11 cellular contexts compared by ENCODE assay signal in genomic region chr9:137236936-137237421, GRCh38. TPM values are rescaled to one million over a fixed set of nuclear protein-coding genes. Genes with fewer than 3 reads are reported as not detected.
DNase-seq lines count a peak whose midpoint lies in the region; ATAC-seq, FAIRE-seq and TF ChIP-seq lines count a peak whose summit lies in the region.
"Had no signal": no experiment of that assay in that cellular context is flagged by ENCODE, and none has a peak within 500 bp of the region (broad histone marks: within the 10 kb centered on the region; RNA-seq: fewer than 3 reads in every experiment).

No MANE protein-coding gene starts in this region.

- no peaks in the 10 kb centered on the region for H3K36me3 Mint-ChIP-seq in naive thymus-derived CD8-positive, alpha-beta T cell

- H2AFZ ChIP-seq in KMS-11 (ENCODE audit: low read depth) (no peak overlapping the region), GM12878 (ENCODE audit: control insufficient read depth, low read depth, low read length) (peak overlapping the region; percentile 65)

- peaks cover 30% of the 10 kb centered on the region for H3K27me3 ChIP-seq in KMS-11 (ENCODE audit: insufficient read depth, low read depth)
- H3K27me3 ChIP-seq in GM12878 (replicated peaks in 1 of 2; ENCODE audit: control insufficient read depth in 2 of 2, insufficient read depth in 2 of 2, low read length in 1 of 2): no peaks in the 10 kb centered on the region
- H3K27me3 ChIP-seq in psoas muscle (ENCODE audit: insufficient read depth in 3 of 3, low read length in 2 of 3): peaks cover 0 to 8% (median 0%) of the 10 kb centered on the region in 3 donors

- no peaks in the 10 kb centered on the region for H3K9me3 Mint-ChIP-seq in naive thymus-derived CD8-positive, alpha-beta T cell

- H3K4me1 Mint-ChIP-seq in naive thymus-derived CD8-positive, alpha-beta T cell: peaks cover 6 to 31% (median 17%) of the 10 kb centered on the region in 4 donors

- H3K4me2 ChIP-seq in KMS-11 (peak overlapping the region; percentile 26; the same call in 1 of the 2 replicates), GM12878 (ENCODE audit: control insufficient read depth, insufficient read depth) (peak overlapping the region; percentile 94)

- H3K9ac ChIP-seq in KMS-11 (no peak overlapping the region), GM12878 (ENCODE audit: control insufficient read depth, insufficient read depth, low read length) (peak overlapping the region; percentile 44)

- WGBS in GM12878 (ENCODE audit: insufficient coverage, insufficient replicate concordance, low lambda C conversion rate, missing lambda C conversion rate): 8% methylated on average over 11 of the region's 11 CpGs
- WGBS in psoas muscle, 3 donors: 25 to 26% (median 26%) methylated on average over 11 of the region's 11 CpGs

- POLR2A ChIA-PET in GM12878 (lab: Charles Lee): interaction anchor here (0.9 to 9.2 kb wide), 9 partner anchors 14 to 166 kb away, joined by 3 to 112 read pairs (median 7); partner anchors contain the start of genes CYSRT1, NELFB, NRARP and RNF208
- POLR2A ChIA-PET in naive thymus-derived CD8-positive, alpha-beta T cell (lab: Charles Lee): interaction anchor here (0.6 to 8.9 kb wide), 17 partner anchors 9 to 383 kb away, joined by 3 to 139 read pairs (median 4); partner anchors contain the start of genes ANAPC2, DPP7, EXD3 and MAN1B1

- H3K4me1 ChIP-seq in KMS-11 (ENCODE audit: low read depth, poor library complexity, severe bottlenecking) (peaks cover 23% of the 10 kb centered on the region), GM12878 (ENCODE audit: control insufficient read depth, insufficient read depth, low read length) (peaks cover 26% of the 10 kb centered on the region), psoas muscle (peaks cover 37% of the 10 kb centered on the region)

- RAD21 ChIA-PET in GM12878 (lab: Charles Lee; ENCODE audit: unreplicated experiment): interaction anchor here (0.6 to 4.6 kb wide), 28 partner anchors 14 to 436 kb away, joined by 3 to 20 read pairs (median 4); partner anchors contain the start of genes ANAPC2, MAN1B1, NELFB and RNF208

- TF ChIP-seq EP300 in GM12878 (IDR thresholded peaks at IDR 0.05; ENCODE audit: borderline replicate concordance in 1 of 2, control insufficient read depth in 1 of 2, low read depth in 2 of 2, low read length in 2 of 2): no peak

- H3K27ac ChIP-seq in KMS-11 (no peak overlapping the region), GM12878 (ENCODE audit: control insufficient read depth, insufficient read depth) (peak overlapping the region; percentile 31; the same call in 1 of the 2 replicates), psoas muscle (peak overlapping the region; percentile 85)

- in situ Hi-C loops in GM12878 (cut with MboI): no loop called here

- no peaks in the 10 kb centered on the region for H3K9me3 ChIP-seq in GM12878 (replicated peaks; ENCODE audit: control insufficient read depth, insufficient read depth, low read length)
- no peaks in the 10 kb centered on the region for H3K9me3 ChIP-seq in psoas muscle

- DNase-seq in GF-D8 (lab: John Stamatoyannopoulos, UW) (peak; percentile 67), GM12878 (ENCODE audit: low read depth, low spot score) (no peak), psoas muscle (no peak)
- DNase-seq in naive thymus-derived CD8-positive, alpha-beta T cell: no peak

- peaks cover under 1% of the 10 kb centered on the region; the same call in 1 of the 2 replicates for H3K36me3 ChIP-seq in KMS-11 (ENCODE audit: insufficient read depth)
- H3K36me3 ChIP-seq in GM12878 (ENCODE audit: control insufficient read depth in 2 of 2, insufficient read depth in 2 of 2, low read length in 1 of 2): no peaks in the 10 kb centered on the region
- peaks cover 0 to 2% of the 10 kb centered on the region in 2 donors for H3K36me3 ChIP-seq in psoas muscle (ENCODE audit: insufficient read depth in 1 of 2, low read depth in 1 of 2)

- H3K4me3 Mint-ChIP-seq in naive thymus-derived CD8-positive, alpha-beta T cell: peak overlapping the region in 2 of 10 donors; percentile 44 to 48

- peaks cover 4% of the 10 kb centered on the region for H3K79me2 ChIP-seq in KMS-11 (ENCODE audit: insufficient read depth, low read depth)
- peaks cover 14% of the 10 kb centered on the region for H3K79me2 ChIP-seq in GM12878 (ENCODE audit: control insufficient read depth, insufficient read depth, low read length)

- intact Hi-C loops in GM12878 (cut with micrococcal nuclease; ENCODE audit: unreplicated experiment): loop anchor here (5.0 kb wide), 1 partner anchor 450 kb away; no protein-coding TSS in a partner anchor
- intact Hi-C loops in psoas muscle (cut with DNase I): no loop called here

- peaks cover 0 to 14% (median 0%) of the 10 kb centered on the region in 5 donors for H3K27me3 Mint-ChIP-seq in naive thymus-derived CD8-positive, alpha-beta T cell

- BruUV-seq in GM12878 (replicated peaks; lab: Mats Ljungman, UMichigan): no TSS peak

- CTCF ChIA-PET in GM12878 (lab: Yijun Ruan, JAX): interaction anchor here (0.6 to 5.3 kb wide), 43 partner anchors 12 to 471 kb away, joined by 3 to 52 read pairs (median 4); partner anchors contain the start of genes ANAPC2, CYSRT1, DPP7 and EXD3

- no peak for TF ChIP-seq RAD21 in GM12878 (IDR thresholded peaks at IDR 0.05; ENCODE audit: insufficient read depth, low read depth, low read length)

- SMC1A ChIA-PET in GM12878 (lab: Charles Lee; ENCODE audit: uncharacterized antibody, unreplicated experiment): interaction anchor here (0.7 to 2.4 kb wide), 10 partner anchors 12 to 176 kb away, joined by 3 to 6 read pairs (median 4); partner anchors contain the start of gene TOR4A

- H3K27ac Mint-ChIP-seq in naive thymus-derived CD8-positive, alpha-beta T cell: no peak overlapping the region

- FAIRE-seq in GM12878 (lab: Jason Lieb, UNC): no peak
- FAIRE-seq: frontal cortex, TTC549 had no signal

- TF ChIP-seq CTCF in KMS-11 (conservative IDR thresholded peaks at IDR 0.05; ENCODE audit: low read depth, low read length) (no peak), GM12878 (IDR thresholded peaks at IDR 0.05 in 2 of 3, conservative IDR thresholded peaks at IDR 0.05 in 1 of 3; ENCODE audit: control insufficient read depth in 2 of 3, extremely low read depth in 1 of 3, insufficient read depth in 1 of 3, low read depth in 3 of 3, low read length in 3 of 3) (no peak), psoas muscle (IDR thresholded peaks at IDR 0.05) (no peak)

- H4K20me1 ChIP-seq in KMS-11 (ENCODE audit: insufficient read depth) (peaks cover 2% of the 10 kb centered on the region; the same call in 1 of the 2 replicates), GM12878 (ENCODE audit: control insufficient read depth, insufficient read depth) (no peaks in the 10 kb centered on the region)

- no peak for TF ChIP-seq POLR2A in GM12878 (IDR thresholded peaks at IDR 0.05; ENCODE audit: low read depth, low read length)

- H3K4me3 ChIP-seq in KMS-11 (IDR thresholded peaks at IDR 0.05; ENCODE audit: insufficient read depth, low read depth, low read length): no peak overlapping the region
- no peak overlapping the region for H3K4me3 ChIP-seq in GM12878
- peak overlapping the region; percentile 59 for H3K4me3 ChIP-seq in psoas muscle

- no peak for ATAC-seq in GM12878
- ATAC-seq in psoas muscle: peak in 1 of 4 donors; percentile 3
- ATAC-seq in naive thymus-derived CD8-positive, alpha-beta T cell: no peak
- no peak for ATAC-seq in HG02678 (IDR thresholded peaks at IDR 0.05; ENCODE audit: unreplicated experiment)
- ATAC-seq in GM21528 (IDR thresholded peaks at IDR 0.05; ENCODE audit: low FRiP score, unreplicated experiment): no peak

RNA-seq across cellular contexts. Expression of gene TUBB4B, which starts 4.1 kb away (rescaled TPM):
- 45.3 and 50.1 TPM in 2 replicates for total RNA-seq in GM12878 (2013; cell fraction: nucleolus; rRNA removed)
- total RNA-seq in GM12878 (2014; rRNA removed) (203 and 255 TPM in 2 replicates), GM12878 (2014; rRNA removed; fragmentation: Illumina TruSeq; extraction: Trizol) (168 and 187 TPM in 2 replicates), GM12878 (2021) (348 and 365 TPM in 2 replicates), psoas muscle (100 to 1,000 TPM; 111 to 273 (median 230) TPM)
- polyA plus RNA-seq in GM12878 (2011; ENCODE audit: low read depth): 59.8 TPM
- polyA plus RNA-seq in GM12878 (2011; rRNA removed) (65.9 and 204 TPM in 2 replicates), GM12878 (2014; fragmentation: Illumina TruSeq; extraction: Trizol) (122 and 254 TPM in 2 replicates), GM12878 (2014; fragmentation: Nextera tagmentation; extraction: Ambion mirVana) (10 to 100 TPM; 23.0 to 63.2 TPM), GM12878 (2014; rRNA removed) (403 and 485 TPM in 2 replicates), GM12878 (2016; fragmentation: Nextera tagmentation; extraction: Ambion mirVana) (100 to 1,000 TPM; 521 to 532 TPM), psoas muscle (100 to 1,000 TPM; 350 to 838 (median 389) TPM)
- 277 and 441 TPM in 2 replicates for polyA plus RNA-seq in GM12878 (2011; cell fraction: cytosol; rRNA removed)
- polyA plus RNA-seq in GM12878 (2011; cell fraction: nucleus; rRNA removed): 263 and 420 TPM in 2 replicates
- polyA plus RNA-seq in GM12878 (2012): 147 and 170 TPM in 2 replicates
- polyA minus RNA-seq in GM12878 (2011; rRNA and poly(A)+ RNA removed): 156 and 212 TPM in 2 replicates
- polyA minus RNA-seq in GM12878 (2011; cell fraction: cytosol; rRNA and poly(A)+ RNA removed): 91.5 and 119 TPM in 2 replicates
- 95.1 and 128 TPM in 2 replicates for polyA minus RNA-seq in GM12878 (2011; cell fraction: nucleus; rRNA and poly(A)+ RNA removed)
- 10 to 100 TPM; 60.2 TPM for total RNA-seq in naive thymus-derived CD8-positive, alpha-beta T cell
- 10 to 100 TPM; 10.8 to 23.4 (median 22.5) TPM for polyA plus RNA-seq in naive thymus-derived CD8-positive, alpha-beta T cell

RNA-seq across cellular contexts. Expression of gene SLC34A3, which starts 6.3 kb away (rescaled TPM):
- not detected in 2 replicates for total RNA-seq in GM12878 (2013; cell fraction: nucleolus; rRNA removed)
- total RNA-seq in GM12878 (2014; rRNA removed) (not detected in 2 replicates), GM12878 (2014; rRNA removed; fragmentation: Illumina TruSeq; extraction: Trizol) (not detected in 2 replicates), GM12878 (2021) (not detected in 2 replicates), psoas muscle (not detected)
- not detected for polyA plus RNA-seq in GM12878 (2011; ENCODE audit: low read depth)
- polyA plus RNA-seq in GM12878 (2011; rRNA removed) (not detected in 2 replicates), GM12878 (2014; fragmentation: Illumina TruSeq; extraction: Trizol) (not detected in 2 replicates), GM12878 (2014; fragmentation: Nextera tagmentation; extraction: Ambion mirVana) (not detected), GM12878 (2014; rRNA removed) (not detected in 2 replicates), GM12878 (2016; fragmentation: Nextera tagmentation; extraction: Ambion mirVana) (not detected), psoas muscle (not detected)
- not detected in 2 replicates for polyA plus RNA-seq in GM12878 (2011; cell fraction: cytosol; rRNA removed)
- 0.09 TPM in 2 replicates for polyA plus RNA-seq in GM12878 (2011; cell fraction: nucleus; rRNA removed)
- polyA plus RNA-seq in GM12878 (2012): not detected in 2 replicates
- polyA minus RNA-seq in GM12878 (2011; rRNA and poly(A)+ RNA removed): not detected in 2 replicates
- not detected in 2 replicates for polyA minus RNA-seq in GM12878 (2011; cell fraction: cytosol; rRNA and poly(A)+ RNA removed)
- not detected in 2 replicates for polyA minus RNA-seq in GM12878 (2011; cell fraction: nucleus; rRNA and poly(A)+ RNA removed)
- not detected for total RNA-seq in naive thymus-derived CD8-positive, alpha-beta T cell
- not detected for polyA plus RNA-seq in naive thymus-derived CD8-positive, alpha-beta T cell
- total RNA-seq: frontal cortex, mesenteric fat pad, sciatic nerve had no signal

RNA-seq across cellular contexts. Expression of gene RNF224, which starts 9.7 kb away (rescaled TPM):
- 0.42 TPM in 1 of 2 replicates, not detected in the other for total RNA-seq in GM12878 (2013; cell fraction: nucleolus; rRNA removed)
- total RNA-seq in GM12878 (2014; rRNA removed) (not detected in 2 replicates), GM12878 (2014; rRNA removed; fragmentation: Illumina TruSeq; extraction: Trizol) (not detected in 2 replicates), GM12878 (2021) (not detected in 2 replicates), psoas muscle (not detected)
- not detected for polyA plus RNA-seq in GM12878 (2011; ENCODE audit: low read depth)
- polyA plus RNA-seq in GM12878 (2011; rRNA removed) (not detected in 2 replicates), GM12878 (2014; fragmentation: Illumina TruSeq; extraction: Trizol) (not detected in 2 replicates), GM12878 (2014; fragmentation: Nextera tagmentation; extraction: Ambion mirVana) (not detected), GM12878 (2014; rRNA removed) (not detected in 2 replicates), GM12878 (2016; fragmentation: Nextera tagmentation; extraction: Ambion mirVana) (not detected), psoas muscle (under 1 TPM in 1 of 3 donors, not detected in 2; 0.01 TPM)
- 0.03 TPM in 1 of 2 replicates, not detected in the other for polyA plus RNA-seq in GM12878 (2011; cell fraction: cytosol; rRNA removed)
- polyA plus RNA-seq in GM12878 (2011; cell fraction: nucleus; rRNA removed): 0.25 and 0.32 TPM in 2 replicates
- polyA plus RNA-seq in GM12878 (2012): 0.10 and 0.22 TPM in 2 replicates
- not detected in 2 replicates for polyA minus RNA-seq in GM12878 (2011; rRNA and poly(A)+ RNA removed)
- not detected in 2 replicates for polyA minus RNA-seq in GM12878 (2011; cell fraction: cytosol; rRNA and poly(A)+ RNA removed)
- polyA minus RNA-seq in GM12878 (2011; cell fraction: nucleus; rRNA and poly(A)+ RNA removed): 0.24 and 0.38 TPM in 2 replicates
- under 1 TPM in 1 of 2 experiments, not detected in 1; 0.21 TPM for total RNA-seq in naive thymus-derived CD8-positive, alpha-beta T cell
- polyA plus RNA-seq in naive thymus-derived CD8-positive, alpha-beta T cell: not detected
- total RNA-seq: frontal cortex, mesenteric fat pad, sciatic nerve had no signal

RNA-seq across cellular contexts. Expression of gene CYSRT1, which starts 12.0 kb away (rescaled TPM):
- 1.2 and 1.5 TPM in 2 replicates for total RNA-seq in GM12878 (2013; cell fraction: nucleolus; rRNA removed)
- 1.9 and 2.8 TPM in 2 replicates for total RNA-seq in GM12878 (2014; rRNA removed)
- 0.46 and 0.67 TPM in 2 replicates for total RNA-seq in GM12878 (2014; rRNA removed; fragmentation: Illumina TruSeq; extraction: Trizol)
- 0.97 and 1.6 TPM in 2 replicates for total RNA-seq in GM12878 (2021)
- polyA plus RNA-seq in GM12878 (2011; ENCODE audit: low read depth): not detected
- polyA plus RNA-seq in GM12878 (2011; rRNA removed): 0.58 and 0.73 TPM in 2 replicates
- polyA plus RNA-seq in GM12878 (2011; cell fraction: cytosol; rRNA removed): 1.3 and 3.0 TPM in 2 replicates
- polyA plus RNA-seq in GM12878 (2011; cell fraction: nucleus; rRNA removed): 2.5 and 4.4 TPM in 2 replicates
- 0.47 and 0.76 TPM in 2 replicates for polyA plus RNA-seq in GM12878 (2012)
- polyA plus RNA-seq in GM12878 (2014; fragmentation: Illumina TruSeq; extraction: Trizol): 0.34 TPM in 1 of 2 replicates, not detected in the other
- polyA plus RNA-seq in GM12878 (2014; fragmentation: Nextera tagmentation; extraction: Ambion mirVana): under 1 TPM in 1 of 2 experiments, not detected in 1; 0.24 TPM
- polyA plus RNA-seq in GM12878 (2014; rRNA removed): 2.8 and 3.1 TPM in 2 replicates
- polyA plus RNA-seq in GM12878 (2016; fragmentation: Nextera tagmentation; extraction: Ambion mirVana): 1 to 10 TPM; 3.0 to 3.6 TPM
- polyA minus RNA-seq in GM12878 (2011; rRNA and poly(A)+ RNA removed): 0.37 and 0.77 TPM in 2 replicates
- 0.73 TPM in 1 of 2 replicates, not detected in the other for polyA minus RNA-seq in GM12878 (2011; cell fraction: cytosol; rRNA and poly(A)+ RNA removed)
- polyA minus RNA-seq in GM12878 (2011; cell fraction: nucleus; rRNA and poly(A)+ RNA removed): 0.73 and 1.8 TPM in 2 replicates
- total RNA-seq in psoas muscle: under 1 TPM in 3 of 4 donors, not detected in 1; 0.18 to 0.77 (median 0.32) TPM
- polyA plus RNA-seq in psoas muscle: 1 to 10 TPM in 1 of 3 donors, under 1 TPM in 2; 0.08 to 1.1 (median 0.11) TPM
- total RNA-seq in naive thymus-derived CD8-positive, alpha-beta T cell: under 1 TPM; 0.30 to 0.47 TPM
- not detected for polyA plus RNA-seq in naive thymus-derived CD8-positive, alpha-beta T cell
- total RNA-seq: sciatic nerve had no signal

RNA-seq across cellular contexts. Expression of gene STPG3, which starts 14.1 kb away (rescaled TPM):
- total RNA-seq in GM12878 (2013; cell fraction: nucleolus; rRNA removed): not detected in 2 replicates
- total RNA-seq in GM12878 (2014; rRNA removed) (not detected in 2 replicates), GM12878 (2014; rRNA removed; fragmentation: Illumina TruSeq; extraction: Trizol) (not detected in 2 replicates), GM12878 (2021) (not detected in 2 replicates), psoas muscle (not detected)
- not detected for polyA plus RNA-seq in GM12878 (2011; ENCODE audit: low read depth)
- polyA plus RNA-seq in GM12878 (2011; rRNA removed) (not detected in 2 replicates), GM12878 (2014; fragmentation: Illumina TruSeq; extraction: Trizol) (not detected in 2 replicates), GM12878 (2014; fragmentation: Nextera tagmentation; extraction: Ambion mirVana) (not detected), GM12878 (2014; rRNA removed) (not detected in 2 replicates), GM12878 (2016; fragmentation: Nextera tagmentation; extraction: Ambion mirVana) (not detected), psoas muscle (under 1 TPM in 1 of 3 donors, not detected in 2; 0.08 TPM)
- polyA plus RNA-seq in GM12878 (2011; cell fraction: cytosol; rRNA removed): not detected in 2 replicates
- polyA plus RNA-seq in GM12878 (2011; cell fraction: nucleus; rRNA removed): 0.12 TPM in 1 of 2 replicates, not detected in the other
- 0.28 and 0.80 TPM in 2 replicates for polyA plus RNA-seq in GM12878 (2012)
- not detected in 2 replicates for polyA minus RNA-seq in GM12878 (2011; rRNA and poly(A)+ RNA removed)
- polyA minus RNA-seq in GM12878 (2011; cell fraction: cytosol; rRNA and poly(A)+ RNA removed): not detected in 2 replicates
- polyA minus RNA-seq in GM12878 (2011; cell fraction: nucleus; rRNA and poly(A)+ RNA removed): not detected in 2 replicates
- not detected for total RNA-seq in naive thymus-derived CD8-positive, alpha-beta T cell
- polyA plus RNA-seq in naive thymus-derived CD8-positive, alpha-beta T cell: not detected
- total RNA-seq: frontal cortex, mesenteric fat pad, sciatic nerve had no signal
